ENCODE assay signal across 1 cellular context in the genomic region with DNA sequence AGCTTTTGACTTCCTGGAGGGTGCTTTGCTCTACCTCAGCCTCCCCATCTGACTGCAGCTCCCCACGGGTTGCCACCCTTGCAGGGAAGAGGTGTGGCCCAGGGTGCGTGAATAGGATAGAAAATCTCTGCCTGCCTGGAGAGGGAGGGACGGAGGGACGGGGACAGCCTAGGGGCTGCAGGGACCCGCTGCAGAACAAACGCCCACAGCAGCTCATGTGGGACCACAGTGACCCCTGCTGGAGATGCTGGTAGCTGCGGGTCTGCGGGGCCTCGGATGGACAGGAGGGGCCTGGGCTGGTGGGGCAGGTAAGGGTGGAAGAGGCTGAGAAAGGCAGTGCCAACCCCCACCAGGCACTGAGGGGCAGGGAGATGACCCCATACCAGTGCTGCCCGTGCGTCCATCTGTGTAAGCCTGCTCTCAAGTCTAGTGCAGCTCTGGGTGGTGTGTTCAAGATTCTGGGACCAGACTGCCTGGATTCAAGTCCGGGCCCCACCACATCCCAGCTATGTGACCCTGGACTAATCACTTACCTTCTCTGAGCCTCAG.
TF ChIP-seq lines count a peak whose summit lies in the region.

No MANE protein-coding gene starts in this region.

TF ChIP-seq in A549, 52 proteins besides CTCF, POLR2A, EP300 and RAD21 (continued from another document):
- TF ChIP-seq BHLHE40 (IDR thresholded peaks at IDR 0.05; ENCODE audit: low read depth, low read length), result no peak
- TF ChIP-seq FOSB (CRISPR knock-in tag; IDR thresholded peaks at IDR 0.05), result no peak
- no peak for TF ChIP-seq CHD2 (IDR thresholded peaks at IDR 0.05; ENCODE audit: low read length, partially characterized antibody)
